Comparison of ENCODE assay signal across 8 cellular contexts in the genomic region with DNA sequence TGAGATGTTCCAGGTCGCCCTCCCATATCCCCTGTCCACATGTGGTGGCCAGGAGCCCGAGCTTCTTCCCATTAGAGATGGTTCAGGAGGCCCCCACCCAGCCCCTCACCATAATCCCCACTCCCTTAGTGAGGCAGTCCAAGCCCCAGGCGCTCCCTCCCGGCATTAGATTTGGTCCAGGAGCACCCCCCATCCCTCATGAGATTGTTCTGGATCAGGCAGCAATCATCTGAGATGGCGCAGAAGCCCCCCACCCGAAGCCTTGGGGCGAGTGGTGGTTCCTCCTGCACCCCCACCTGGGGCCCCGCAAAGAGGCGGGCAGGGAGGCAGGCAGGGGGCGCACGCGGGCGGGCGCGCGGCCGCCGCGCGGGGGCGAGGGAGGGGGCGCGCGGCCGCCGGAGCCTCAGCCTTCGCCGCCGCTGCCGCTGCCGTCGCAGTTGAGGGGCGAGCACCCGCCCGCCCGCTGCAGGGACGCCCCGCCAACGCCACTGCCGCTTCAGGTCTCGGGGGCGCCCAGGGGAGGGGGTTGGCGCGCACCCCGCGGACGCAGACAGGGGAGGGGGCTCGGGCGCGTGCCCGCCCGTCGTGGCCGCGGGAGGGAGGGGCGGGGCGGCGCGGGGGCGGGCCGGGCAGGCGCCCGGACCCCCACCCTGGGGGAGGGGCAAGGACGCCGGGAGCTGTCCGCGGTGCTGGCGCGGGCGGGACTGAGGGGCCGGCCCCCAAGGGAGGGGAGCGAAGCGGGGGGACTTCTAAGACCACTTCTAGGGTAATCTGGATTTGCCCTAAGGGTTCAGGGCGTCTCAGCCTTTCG. TPM values are rescaled to one million over a fixed set of nuclear protein-coding genes. Genes with fewer than 3 reads are reported as not detected.
DNase-seq lines count a peak whose midpoint lies in the region; ATAC-seq and TF ChIP-seq lines count a peak whose summit lies in the region.

No MANE protein-coding gene starts in this region.

- no peaks in the 10 kb centered on the region; the same call in 1 of the 2 replicates for H3K27me3 ChIP-seq in GM06990 (replicated peaks; ENCODE audit: control insufficient read depth, insufficient read depth, low read length)

- H3K36me3 ChIP-seq in GM06990 (ENCODE audit: control insufficient read depth, insufficient read depth, low read length) = no peaks in the 10 kb centered on the region

- H3K4me3 Mint-ChIP-seq in activated naive CD8-positive, alpha-beta T cell treated with anti-CD3 and anti-CD28 coated beads, Interleukin-2, amount 10 ng/mL, durations not matched to agents 7 days and 5 days = no peak overlapping the region

- H3K27me3 Mint-ChIP-seq in activated naive CD8-positive, alpha-beta T cell treated with anti-CD3 and anti-CD28 coated beads, Interleukin-2, amount 10 ng/mL, durations not matched to agents 7 days and 5 days = peaks cover 26% of the 10 kb centered on the region

- H3K27ac Mint-ChIP-seq in activated naive CD8-positive, alpha-beta T cell treated with anti-CD3 and anti-CD28 coated beads, Interleukin-2, amount 10 ng/mL, durations not matched to agents 7 days and 5 days = no peak overlapping the region

- H3K4me1 Mint-ChIP-seq in activated naive CD8-positive, alpha-beta T cell treated with anti-CD3 and anti-CD28 coated beads, Interleukin-2, amount 10 ng/mL, durations not matched to agents 7 days and 5 days = peaks cover 8% of the 10 kb centered on the region

- POLR2A ChIA-PET in activated naive CD8-positive, alpha-beta T cell treated with anti-CD3 and anti-CD28 coated beads, Interleukin-2, amount 10 ng/mL, durations not matched to agents 7 days and 5 days (lab: Charles Lee) = no interaction called here

- TF ChIP-seq CTCF in GM06990 (IDR thresholded peaks at IDR 0.05; ENCODE audit: insufficient read depth, low read length, poor library complexity, severe bottlenecking) = peak; percentile 21

- H3K36me3 Mint-ChIP-seq in activated naive CD8-positive, alpha-beta T cell treated with anti-CD3 and anti-CD28 coated beads, Interleukin-2, amount 10 ng/mL, durations not matched to agents 7 days and 5 days = no peaks in the 10 kb centered on the region

- DNase-seq in GM06990 (ENCODE audit: extremely low read depth, insufficient read length) (no peak), NCI-H1105 treated with DMSO at 0.1 percent for 48 hours (lab: John Stamatoyannopoulos, UW) (peak; percentile 26), left kidney (ENCODE audit: low read depth, low spot score) (peak; percentile 80), SKM-1 (lab: John Stamatoyannopoulos, UW; ENCODE audit: unreplicated experiment) (no peak), EL (no peak)
- DNase-seq in activated naive CD8-positive, alpha-beta T cell treated with anti-CD3 and anti-CD28 coated beads, Interleukin-2, amount 10 ng/mL, durations not matched to agents 7 days and 5 days = peak; percentile 68

- H3K4me3 ChIP-seq in GM06990 (replicated peaks; ENCODE audit: low read depth, low read length) = no peak overlapping the region

- H3K9me3 Mint-ChIP-seq in activated naive CD8-positive, alpha-beta T cell treated with anti-CD3 and anti-CD28 coated beads, Interleukin-2, amount 10 ng/mL, durations not matched to agents 7 days and 5 days = no peaks in the 10 kb centered on the region

- no peak for ATAC-seq in activated naive CD8-positive, alpha-beta T cell treated with anti-CD3 and anti-CD28 coated beads, Interleukin-2, amount 10 ng/mL, durations not matched to agents 7 days and 5 days (ENCODE audit: low read depth)
- ATAC-seq in HG02970 (IDR thresholded peaks at IDR 0.05; ENCODE audit: low FRiP score, unreplicated experiment) (no peak), GM18861 (IDR thresholded peaks at IDR 0.05; ENCODE audit: unreplicated experiment) (no peak)

RNA-seq across cellular contexts. Expression of a gene that starts 46.4 kb away (rescaled TPM):
- total RNA-seq in activated naive CD8-positive, alpha-beta T cell treated with anti-CD3 and anti-CD28 coated beads, Interleukin-2, amount 10 ng/mL, durations not matched to agents 7 days and 5 days = 100 to 1,000 TPM; 139 to 140 TPM

Comparison
In these comparisons a context has a peak if more than half of its experiments do, and no peak if none do; other contexts are left out.
1. DNase-seq: peak in NCI-H1105 treated with DMSO at 0.1 percent for 48 hours (single experiment), activated naive CD8-positive, alpha-beta T cell treated with anti-CD3 and anti-CD28 coated beads, Interleukin-2, amount 10 ng/mL, durations not matched to agents 7 days and 5 days (single experiment) and left kidney (single experiment); none in GM06990 (single experiment), SKM-1 (single experiment) and EL (single experiment).